In the genomic region with DNA sequence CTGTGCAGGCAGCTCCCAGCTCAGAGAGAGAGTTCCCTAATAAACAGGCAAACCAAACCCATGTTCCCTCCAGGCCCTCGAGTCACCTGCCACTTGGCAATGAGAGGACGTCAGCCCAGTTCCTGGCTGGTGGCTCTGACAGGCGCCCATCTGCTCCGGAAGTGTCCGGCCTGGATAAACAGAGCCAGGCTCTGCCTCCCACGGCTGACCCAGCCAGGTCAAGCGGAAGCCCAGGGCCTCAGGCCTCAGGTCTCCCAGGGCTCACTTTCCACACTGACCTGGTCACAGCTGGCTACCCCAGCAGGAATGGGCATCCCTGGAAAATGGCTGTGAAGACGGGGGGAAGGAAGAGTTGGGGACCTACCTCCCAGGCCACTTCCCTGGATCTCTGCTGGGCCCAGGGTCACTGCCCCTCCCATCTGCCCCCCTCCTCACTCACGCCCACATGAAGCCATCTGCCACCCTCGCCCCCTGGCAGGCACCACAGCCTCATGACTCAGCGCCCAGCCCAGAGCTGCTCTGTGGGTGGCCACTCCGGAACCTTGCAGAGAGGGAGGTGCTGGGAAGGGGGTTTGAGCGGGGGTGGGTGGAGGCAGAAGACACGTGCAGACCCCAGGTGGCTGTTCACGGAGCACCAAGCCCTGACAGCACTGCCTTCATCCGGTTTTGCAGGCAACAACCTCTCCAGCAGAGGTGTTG, we compare ENCODE assay signal across 8 cellular contexts. TPM values are rescaled to one million over a fixed set of nuclear protein-coding genes. Genes with fewer than 3 reads are reported as not detected.
DNase-seq lines count a peak whose midpoint lies in the region; ATAC-seq, FAIRE-seq and TF ChIP-seq lines count a peak whose summit lies in the region.

No MANE protein-coding gene starts in this region.

- peak overlapping the region; percentile 36 for H3K27ac ChIP-seq in OCI-LY3 (ENCODE audit: low read length)
- no peak overlapping the region for H3K27ac ChIP-seq in lower lobe of right lung

- TF ChIP-seq CTCF in OCI-LY3 (IDR thresholded peaks at IDR 0.05; ENCODE audit: low read depth, low read length), result no peak
- no peak for TF ChIP-seq CTCF in lower lobe of right lung (IDR thresholded peaks at IDR 0.05)

- H3K4me3 ChIP-seq in OCI-LY3 (ENCODE audit: low read length) (peak overlapping the region; percentile 31; the same call in 1 of the 2 replicates), lower lobe of right lung (no peak overlapping the region)

- no peaks in the 10 kb centered on the region for H4K20me1 ChIP-seq in OCI-LY3 (ENCODE audit: insufficient read depth, low read length)

- no peak for FAIRE-seq in urothelium cell line (lab: Jason Lieb, UNC)

- no peaks in the 10 kb centered on the region for H3K9me3 ChIP-seq in OCI-LY3 (ENCODE audit: insufficient read depth, low read length)
- no peaks in the 10 kb centered on the region for H3K9me3 ChIP-seq in lower lobe of right lung

- peak overlapping the region; percentile 48; the same call in 1 of the 2 replicates for H3K9ac ChIP-seq in OCI-LY3 (ENCODE audit: low read length)

- ATAC-seq in lower lobe of right lung (peak; percentile 33 to 48), GM21367 (IDR thresholded peaks at IDR 0.05; ENCODE audit: unreplicated experiment) (no peak)

- H3K27me3 ChIP-seq in OCI-LY3 (ENCODE audit: low read depth, low read length) (no peaks in the 10 kb centered on the region), lower lobe of right lung (ENCODE audit: low read depth) (no peaks in the 10 kb centered on the region)

- peak; percentile 93 for DNase-seq in DMS53 (lab: John Stamatoyannopoulos, UW)
- DNase-seq in activated naive CD4-positive, alpha-beta T cell treated with anti-CD3 and anti-CD28 coated beads, Interleukin-2, amount 50 U/mL, for 16 hours, result peak; percentile 44
- no peak for DNase-seq in lower lobe of right lung
- peak; percentile 92 for DNase-seq in urothelium cell line (ENCODE audit: low spot score)
- no peak for DNase-seq in NCI-H774 (lab: John Stamatoyannopoulos, UW)
- DNase-seq in NCI-H526 treated with DMSO at 0.1 percent for 48 hours (lab: John Stamatoyannopoulos, UW), result no peak

- peak overlapping the region; percentile 45; the same call in 1 of the 2 replicates for H2AFZ ChIP-seq in OCI-LY3 (ENCODE audit: low read depth, low read length)

- intact Hi-C loops in lower lobe of right lung (cut with DNase I), result no loop called here

- peak overlapping the region; percentile 66 for H3K4me2 ChIP-seq in OCI-LY3 (ENCODE audit: low read length)

- H3K4me1 ChIP-seq in OCI-LY3 (ENCODE audit: low read length) (peaks cover 72% of the 10 kb centered on the region), lower lobe of right lung (no peaks in the 10 kb centered on the region)

- H3K36me3 ChIP-seq in OCI-LY3 (replicated peaks; ENCODE audit: low read depth, low read length), result no peaks in the 10 kb centered on the region
- no peaks in the 10 kb centered on the region for H3K36me3 ChIP-seq in lower lobe of right lung

- H3K79me2 ChIP-seq in OCI-LY3 (ENCODE audit: low read length), result no peaks in the 10 kb centered on the region

RNA-seq across cellular contexts. Expression of gene DUSP5, which starts 37.4 kb away (rescaled TPM):
- total RNA-seq in lower lobe of right lung, result 8.9 TPM

Comparison
In these comparisons a context has a peak if more than half of its experiments do, and no peak if none do; other contexts are left out.
1. DNase-seq: peak in DMS53 (single experiment), activated naive CD4-positive, alpha-beta T cell treated with anti-CD3 and anti-CD28 coated beads, Interleukin-2, amount 50 U/mL, for 16 hours (single experiment) and urothelium cell line (single experiment); none in lower lobe of right lung (single experiment), NCI-H774 (single experiment) and NCI-H526 treated with DMSO at 0.1 percent for 48 hours (single experiment).